In genomic region chr10:68600041-68600778, GRCh38 we compare ENCODE assay signal across 8 cellular contexts. TPM values are rescaled to one million over a fixed set of nuclear protein-coding genes. Genes with fewer than 3 reads are reported as not detected.
DNase-seq lines count a peak whose midpoint lies in the region; ATAC-seq, FAIRE-seq and TF ChIP-seq lines count a peak whose summit lies in the region.

No MANE protein-coding gene starts in this region.

- TF ChIP-seq RAD21 in GM12878 (IDR thresholded peaks at IDR 0.05; ENCODE audit: insufficient read depth, low read depth, low read length), result no peak

- peak; percentile 95 for FAIRE-seq in GM12878 (lab: Jason Lieb, UNC)

- POLR2A ChIA-PET in GM12878 (lab: Charles Lee), result interaction anchor here (1.1 kb wide), 1 partner anchor 97 kb away, joined by 3 read pairs; no protein-coding TSS in a partner anchor

- H3K9me3 Mint-ChIP-seq in T-helper 1 cell treated with Interleukin-12 subunit alpha and Interleukin-12 subunit beta and Interleukin-4 antibody, amounts not matched to agents 30 μg/mL and 1 μg/mL, for 36 hours, result no peaks in the 10 kb centered on the region

- no TSS peak for BruUV-seq in GM12878 (replicated peaks; lab: Mats Ljungman, UMichigan)

- H3K4me1 Mint-ChIP-seq in T-helper 1 cell treated with Interleukin-12 subunit alpha and Interleukin-12 subunit beta and Interleukin-4 antibody, amounts not matched to agents 30 μg/mL and 1 μg/mL, for 36 hours (ENCODE audit: low read depth), result peaks cover 28% of the 10 kb centered on the region

- SMC1A ChIA-PET in GM12878 (lab: Charles Lee; ENCODE audit: uncharacterized antibody, unreplicated experiment), result interaction anchor here (0.9 to 1.9 kb wide), 6 partner anchors 9 to 42 kb away, joined by 3 to 5 read pairs (median 3); no protein-coding TSS in a partner anchor

- H3K4me1 ChIP-seq in GM12878 (ENCODE audit: control insufficient read depth, insufficient read depth, low read length), result peaks cover 8% of the 10 kb centered on the region

- TF ChIP-seq EP300 in GM12878 (IDR thresholded peaks at IDR 0.05; ENCODE audit: borderline replicate concordance in 1 of 2, control insufficient read depth in 1 of 2, low read depth in 2 of 2, low read length in 2 of 2), result no peak

- WGBS in GM12878 (ENCODE audit: insufficient coverage, insufficient replicate concordance, low lambda C conversion rate, missing lambda C conversion rate), result 10% methylated on average over 17 of the region's 17 CpGs

- no peaks in the 10 kb centered on the region for H3K27me3 Mint-ChIP-seq in T-helper 1 cell treated with Interleukin-12 subunit alpha and Interleukin-12 subunit beta and Interleukin-4 antibody, amounts not matched to agents 30 μg/mL and 1 μg/mL, for 36 hours (ENCODE audit: low read depth)

- H3K4me3 ChIP-seq in GM12865 (ENCODE audit: low read depth, low read length) (peak overlapping the region; percentile 75), GM12878 (peak overlapping the region; percentile 70)

- peak overlapping the region; percentile 73 for H3K9ac ChIP-seq in GM12878 (ENCODE audit: control insufficient read depth, insufficient read depth, low read length)

- CTCF ChIA-PET in GM12878 (lab: Yijun Ruan, JAX), result interaction anchor here (0.7 to 1.0 kb wide), 2 partner anchors 50 to 73 kb away, joined by 3 read pairs; no protein-coding TSS in a partner anchor

- intact Hi-C loops in GM12878 (cut with micrococcal nuclease; ENCODE audit: unreplicated experiment), result loop anchor here (1.0 kb wide), 1 partner anchor 40 kb away; the partner anchor contains the start of gene TET1

- peak; percentile 86 for ATAC-seq in HG02642 (IDR thresholded peaks at IDR 0.05; ENCODE audit: poor library complexity, unreplicated experiment)
- peak; percentile 92 for ATAC-seq in GM12878
- ATAC-seq in HG03097 (IDR thresholded peaks at IDR 0.05; ENCODE audit: low FRiP score, unreplicated experiment), result no peak

- H2AFZ ChIP-seq in GM12878 (ENCODE audit: control insufficient read depth, low read depth, low read length), result peak overlapping the region; percentile 98

- TF ChIP-seq POLR2A in GM12878 (IDR thresholded peaks at IDR 0.05; ENCODE audit: low read depth, low read length), result peak; percentile 73

- no peaks in the 10 kb centered on the region for H3K36me3 Mint-ChIP-seq in T-helper 1 cell treated with Interleukin-12 subunit alpha and Interleukin-12 subunit beta and Interleukin-4 antibody, amounts not matched to agents 30 μg/mL and 1 μg/mL, for 36 hours (ENCODE audit: low read depth)

- H3K27ac ChIP-seq in GM12878 (ENCODE audit: control insufficient read depth, insufficient read depth), result peak overlapping the region; percentile 67

- in situ Hi-C loops in GM12878 (cut with MboI), result no loop called here

- H3K27me3 ChIP-seq in GM12878 (replicated peaks in 1 of 2; ENCODE audit: control insufficient read depth in 2 of 2, insufficient read depth in 2 of 2, low read length in 1 of 2), result no peaks in the 10 kb centered on the region

- H3K79me2 ChIP-seq in GM12878 (ENCODE audit: control insufficient read depth, insufficient read depth, low read length), result no peaks in the 10 kb centered on the region

- H3K4me2 ChIP-seq in GM12878 (ENCODE audit: control insufficient read depth, insufficient read depth), result peak overlapping the region; percentile 100

- H3K27ac Mint-ChIP-seq in T-helper 1 cell treated with Interleukin-12 subunit alpha and Interleukin-12 subunit beta and Interleukin-4 antibody, amounts not matched to agents 30 μg/mL and 1 μg/mL, for 36 hours, result peak overlapping the region; percentile 83

- no peaks in the 10 kb centered on the region for H4K20me1 ChIP-seq in GM12878 (ENCODE audit: control insufficient read depth, insufficient read depth)

- H3K9me3 ChIP-seq in GM12878 (replicated peaks; ENCODE audit: control insufficient read depth, insufficient read depth, low read length), result no peaks in the 10 kb centered on the region

- no peaks in the 10 kb centered on the region for H3K36me3 ChIP-seq in GM12878 (ENCODE audit: control insufficient read depth in 2 of 2, insufficient read depth in 2 of 2, low read length in 1 of 2)

- peak overlapping the region; percentile 86 for H3K4me3 Mint-ChIP-seq in T-helper 1 cell treated with Interleukin-12 subunit alpha and Interleukin-12 subunit beta and Interleukin-4 antibody, amounts not matched to agents 30 μg/mL and 1 μg/mL, for 36 hours

- no peak for TF ChIP-seq CTCF in GM12865 (IDR thresholded peaks at IDR 0.05; ENCODE audit: insufficient read depth, low read depth, low read length, missing control alignments)
- no peak for TF ChIP-seq CTCF in GM12878 (IDR thresholded peaks at IDR 0.05 in 2 of 3, conservative IDR thresholded peaks at IDR 0.05 in 1 of 3; ENCODE audit: control insufficient read depth in 2 of 3, extremely low read depth in 1 of 3, insufficient read depth in 1 of 3, low read depth in 3 of 3, low read length in 3 of 3)

- RAD21 ChIA-PET in GM12878 (lab: Charles Lee; ENCODE audit: unreplicated experiment), result no interaction called here

- DNase-seq in GM12865 (ENCODE audit: low read depth) (peak; percentile 83), NCI-H1417 (lab: John Stamatoyannopoulos, UW) (peak; percentile 81 to 94 (median 82)), GM12878 (ENCODE audit: low read depth, low spot score) (peak; percentile 48), hippocampal formation (lab: John Stamatoyannopoulos, UW) (peak; percentile 85 to 92), renal cortical epithelial cell (ENCODE audit: low read depth) (peak; percentile 77)

TF ChIP-seq in GM12878, 131 proteins besides CTCF, POLR2A, EP300 and RAD21 (continues in another document):
- TF ChIP-seq NFYA (IDR thresholded peaks at IDR 0.05; ENCODE audit: borderline replicate concordance, low read depth, low read length) (no peak), SRF (IDR thresholded peaks at IDR 0.05; ENCODE audit: low read depth in 2 of 2, low read length in 2 of 2) (no peak), ESRRA (IDR thresholded peaks at IDR 0.05; ENCODE audit: low read length) (0 out of 2 replicates have a peak, but pooled peaks have one; percentile 23), ATF7 (IDR thresholded peaks at IDR 0.05; ENCODE audit: low read depth) (no peak), IKZF1 (conservative IDR thresholded peaks at IDR 0.05) (peak; percentile 23; the same call in 1 of the 2 replicates), SMARCA5 (IDR thresholded peaks at IDR 0.05) (no peak), E4F1 (IDR thresholded peaks at IDR 0.05; ENCODE audit: borderline replicate concordance, partially characterized antibody) (no peak), GABPA (IDR thresholded peaks at IDR 0.05; ENCODE audit: low read depth) (no peak), PBX3 (IDR thresholded peaks at IDR 0.05; ENCODE audit: insufficient replicate concordance, low read depth, low read length) (no peak), SP1 (IDR thresholded peaks at IDR 0.05; ENCODE audit: low read depth, low read length) (peak; percentile 90), STAT1 (conservative IDR thresholded peaks at IDR 0.05) (0 out of 2 replicates have a peak, but pooled peaks have one; percentile 27), NFIC (IDR thresholded peaks at IDR 0.05; ENCODE audit: low read depth, low read length) (no peak), PAX5 (IDR thresholded peaks at IDR 0.05; ENCODE audit: borderline replicate concordance, low read depth, low read length) (no peak)

RNA-seq across cellular contexts. Expression of gene TET1, which starts 40.1 kb away (rescaled TPM):
- 6.3 and 7.8 TPM in 2 replicates for total RNA-seq in GM12878 (2013; cell fraction: nucleolus; rRNA removed)
- total RNA-seq in GM12878 (2014; rRNA removed) (1.1 TPM in 2 replicates), GM12878 (2014; rRNA removed; fragmentation: Illumina TruSeq; extraction: Trizol) (1.4 TPM in 2 replicates), GM12878 (2021) (1.1 and 1.4 TPM in 2 replicates), renal cortical epithelial cell (0.35 and 3.1 TPM in 2 replicates)
- polyA plus RNA-seq in GM12878 (2011; ENCODE audit: low read depth), result 0.09 TPM
- polyA plus RNA-seq in GM12878 (2011; rRNA removed) (0.42 and 0.46 TPM in 2 replicates), GM12878 (2014; fragmentation: Illumina TruSeq; extraction: Trizol) (0.62 and 1.0 TPM in 2 replicates), GM12878 (2014; fragmentation: Nextera tagmentation; extraction: Ambion mirVana) (under 1 TPM; 0.22 to 0.31 TPM), GM12878 (2014; rRNA removed) (0.31 and 0.34 TPM in 2 replicates), GM12878 (2016; fragmentation: Nextera tagmentation; extraction: Ambion mirVana) (under 1 TPM; 0.59 to 0.71 TPM)
- 0.17 and 0.18 TPM in 2 replicates for polyA plus RNA-seq in GM12878 (2011; cell fraction: cytosol; rRNA removed)
- polyA plus RNA-seq in GM12878 (2011; cell fraction: nucleus; rRNA removed), result 0.39 and 0.46 TPM in 2 replicates
- polyA plus RNA-seq in GM12878 (2012), result 0.21 and 0.28 TPM in 2 replicates
- 1.4 and 1.5 TPM in 2 replicates for polyA minus RNA-seq in GM12878 (2011; rRNA and poly(A)+ RNA removed)
- polyA minus RNA-seq in GM12878 (2011; cell fraction: cytosol; rRNA and poly(A)+ RNA removed), result 0.40 and 0.52 TPM in 2 replicates
- 0.85 and 1.1 TPM in 2 replicates for polyA minus RNA-seq in GM12878 (2011; cell fraction: nucleus; rRNA and poly(A)+ RNA removed)
